In the genomic region with DNA sequence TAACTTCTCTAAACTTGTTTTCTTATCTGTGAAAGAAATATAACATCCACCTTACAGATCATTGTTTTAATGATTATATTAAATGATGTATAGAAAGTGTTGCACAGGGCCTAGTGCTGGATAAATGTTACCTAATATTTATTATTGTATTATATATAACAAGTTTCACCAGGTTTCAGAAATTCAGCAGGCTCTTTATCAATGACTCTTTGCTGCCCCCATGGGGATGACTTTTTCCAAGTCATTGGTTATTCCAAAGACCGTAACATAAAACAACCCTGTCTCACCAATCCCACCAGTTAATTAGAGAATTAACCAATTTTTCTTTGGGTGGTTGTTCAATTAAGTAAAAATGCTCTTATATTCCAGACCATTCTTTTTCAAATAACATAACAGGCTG, we compare ENCODE assay signal across 9 cellular contexts. TPM values are rescaled to one million over a fixed set of nuclear protein-coding genes. Genes with fewer than 3 reads are reported as not detected.
DNase-seq lines count a peak whose midpoint lies in the region; ATAC-seq and TF ChIP-seq lines count a peak whose summit lies in the region.
"Had no signal": no experiment of that assay in that cellular context is flagged by ENCODE, and none has a peak within 500 bp of the region (broad histone marks: within the 10 kb centered on the region; RNA-seq: fewer than 3 reads in every experiment).

No MANE protein-coding gene starts in this region.

- H3K4me1 ChIP-seq in right cardiac atrium (ENCODE audit: control insufficient read depth, insufficient read depth, low read length) (no peaks in the 10 kb centered on the region), tibial artery (peaks cover 0 to 3% (median 0%) of the 10 kb centered on the region in 4 donors)
- H3K4me1 ChIP-seq: HAP-1 had no signal

- no peaks in the 10 kb centered on the region for H3K36me3 ChIP-seq in tibial artery
- H3K36me3 ChIP-seq: HAP-1 had no signal

- no peak overlapping the region for H3K27ac Mint-ChIP-seq in activated CD8-positive, alpha-beta T cell treated with anti-CD3 and anti-CD28 coated beads for 36 hours

- no peak overlapping the region for H3K27ac ChIP-seq in right cardiac atrium (ENCODE audit: low read length)
- no peak overlapping the region for H3K27ac ChIP-seq in tibial artery

- CTCF ChIA-PET in activated CD8-positive, alpha-beta T cell treated with anti-CD3 and anti-CD28 coated beads for 36 hours (lab: Charles Lee) = interaction anchor here (0.8 to 2.5 kb wide), 16 partner anchors 11 to 188 kb away, joined by 3 to 16 read pairs (median 3); a partner anchor contains a TSS

- H3K36me3 Mint-ChIP-seq in activated CD8-positive, alpha-beta T cell treated with anti-CD3 and anti-CD28 coated beads for 36 hours (ENCODE audit: low read depth) = peaks cover 5% of the 10 kb centered on the region

- no peaks in the 10 kb centered on the region for H3K9me3 ChIP-seq in right cardiac atrium (ENCODE audit: control insufficient read depth, low read length)
- H3K9me3 ChIP-seq in tibial artery = no peaks in the 10 kb centered on the region
- H3K9me3 ChIP-seq: HAP-1 had no signal

- ATAC-seq in activated CD8-positive, alpha-beta T cell treated with anti-CD3 and anti-CD28 coated beads for 36 hours = no peak
- peak; percentile 30 to 43 for ATAC-seq in right cardiac atrium
- no peak for ATAC-seq in HG03196 (IDR thresholded peaks at IDR 0.05; ENCODE audit: unreplicated experiment)
- no peak for ATAC-seq in HG02970 (IDR thresholded peaks at IDR 0.05; ENCODE audit: low FRiP score, unreplicated experiment)

- DNase-seq in stimulated activated CD4-positive, alpha-beta T cell treated with anti-CD3 and anti-CD28 coated beads, Interleukin-4, amount 100 ng/mL, for 24 hours = peak; percentile 54
- DNase-seq in stimulated activated CD4-positive, alpha-beta T cell treated with anti-CD3 and anti-CD28 coated beads, Interleukin-1b, Interleukin-23, amount 100 ng/mL, for 48 hours = no peak
- DNase-seq in NCI-H146 treated with DMSO at 0.1 percent for 48 hours (lab: John Stamatoyannopoulos, UW; ENCODE audit: unreplicated experiment) (peak; percentile 4), right cardiac atrium (no peak), tibial artery (peak in 1 of 2 donors; percentile 6)
- DNase-seq in activated CD8-positive, alpha-beta T cell treated with anti-CD3 and anti-CD28 coated beads for 36 hours = peak; percentile 65

- peaks cover 6% of the 10 kb centered on the region for H3K4me1 Mint-ChIP-seq in activated CD8-positive, alpha-beta T cell treated with anti-CD3 and anti-CD28 coated beads for 36 hours (ENCODE audit: low read depth)

- WGBS in right cardiac atrium = 28% methylated on average over 1 of the region's 1 CpG

- intact Hi-C loops in activated CD8-positive, alpha-beta T cell treated with anti-CD3 and anti-CD28 coated beads for 36 hours (cut with micrococcal nuclease) = no loop called here
- intact Hi-C loops in right cardiac atrium (cut with DNase I) = loop anchor here in 3 of 4 donors (10.0 kb wide), 3 partner anchors 65 to 145 kb away; a partner anchor contains a TSS
- intact Hi-C loops in tibial artery (cut with DNase I; ENCODE audit: low total_unique reads) = no loop called here

- no peaks in the 10 kb centered on the region for H3K9me3 Mint-ChIP-seq in activated CD8-positive, alpha-beta T cell treated with anti-CD3 and anti-CD28 coated beads for 36 hours

- H3K4me3 ChIP-seq in right cardiac atrium (ENCODE audit: low read length) (no peak overlapping the region), tibial artery (no peak overlapping the region)
- H3K4me3 ChIP-seq: HAP-1 had no signal

- H3K27me3 Mint-ChIP-seq in activated CD8-positive, alpha-beta T cell treated with anti-CD3 and anti-CD28 coated beads for 36 hours = no peaks in the 10 kb centered on the region

- no peak overlapping the region for H3K4me3 Mint-ChIP-seq in activated CD8-positive, alpha-beta T cell treated with anti-CD3 and anti-CD28 coated beads for 36 hours

- POLR2A ChIA-PET in activated CD8-positive, alpha-beta T cell treated with anti-CD3 and anti-CD28 coated beads for 36 hours (lab: Charles Lee) = interaction anchor here (3.3 kb wide), 1 partner anchor 22 kb away, joined by 11 read pairs; a partner anchor contains a TSS

- no peaks in the 10 kb centered on the region for H3K27me3 ChIP-seq in right cardiac atrium (ENCODE audit: control insufficient read depth, insufficient read depth)
- H3K27me3 ChIP-seq in tibial artery = no peaks in the 10 kb centered on the region

- peak; percentile 74 for TF ChIP-seq CTCF in activated CD8-positive, alpha-beta T cell treated with anti-CD3 and anti-CD28 coated beads for 36 hours (IDR thresholded peaks at IDR 0.05)
- peak; percentile 34 to 36 for TF ChIP-seq CTCF in tibial artery (IDR thresholded peaks at IDR 0.05)

RNA-seq across cellular contexts. Expression of a gene that starts 7.3 kb away (rescaled TPM):
- total RNA-seq in activated CD8-positive, alpha-beta T cell treated with anti-CD3 and anti-CD28 coated beads for 36 hours = 10 to 100 TPM; 30.4 to 37.0 TPM
- total RNA-seq in right cardiac atrium = 10 to 100 TPM; 26.3 to 30.6 (median 28.7) TPM
- 15.5 TPM for polyA plus RNA-seq in right cardiac atrium

RNA-seq across cellular contexts. Expression of a gene that starts 14.0 kb away (rescaled TPM):
- 10 to 100 TPM; 81.2 to 84.1 TPM for total RNA-seq in activated CD8-positive, alpha-beta T cell treated with anti-CD3 and anti-CD28 coated beads for 36 hours
- 10 to 100 TPM; 82.6 to 91.0 (median 89.1) TPM for total RNA-seq in right cardiac atrium
- polyA plus RNA-seq in right cardiac atrium = 99.9 TPM

RNA-seq across cellular contexts. Expression of a gene that starts 19.5 kb away (rescaled TPM):
- total RNA-seq in activated CD8-positive, alpha-beta T cell treated with anti-CD3 and anti-CD28 coated beads for 36 hours = 10 to 100 TPM; 24.4 to 26.7 TPM
- total RNA-seq in right cardiac atrium = 10 to 100 TPM; 14.9 to 25.7 (median 20.9) TPM
- polyA plus RNA-seq in right cardiac atrium = 18.1 TPM

RNA-seq across cellular contexts. Expression of a gene that starts 21.9 kb away (rescaled TPM):
- total RNA-seq in activated CD8-positive, alpha-beta T cell treated with anti-CD3 and anti-CD28 coated beads for 36 hours = 10 to 100 TPM; 38.5 to 40.0 TPM
- 10 to 100 TPM; 28.0 to 33.5 (median 30.4) TPM for total RNA-seq in right cardiac atrium
- 29.7 TPM for polyA plus RNA-seq in right cardiac atrium

RNA-seq across cellular contexts. Expression of a gene that starts 21.9 kb away (rescaled TPM):
- total RNA-seq in activated CD8-positive, alpha-beta T cell treated with anti-CD3 and anti-CD28 coated beads for 36 hours = 100 to 1,000 TPM; 137 to 144 TPM
- 10 to 100 TPM; 44.9 to 58.6 (median 51.5) TPM for total RNA-seq in right cardiac atrium
- polyA plus RNA-seq in right cardiac atrium = 151 TPM

Comparison
In these comparisons a context has a peak if more than half of its experiments do, and no peak if none do; other contexts are left out.
1. DNase-seq: peak in stimulated activated CD4-positive, alpha-beta T cell treated with anti-CD3 and anti-CD28 coated beads, Interleukin-4, amount 100 ng/mL, for 24 hours (single experiment), NCI-H146 treated with DMSO at 0.1 percent for 48 hours (single experiment) and activated CD8-positive, alpha-beta T cell treated with anti-CD3 and anti-CD28 coated beads for 36 hours (single experiment); none in stimulated activated CD4-positive, alpha-beta T cell treated with anti-CD3 and anti-CD28 coated beads, Interleukin-1b, Interleukin-23, amount 100 ng/mL, for 48 hours (single experiment) and right cardiac atrium (0 of 3).
2. ATAC-seq: peak in right cardiac atrium (2 of 2); none in activated CD8-positive, alpha-beta T cell treated with anti-CD3 and anti-CD28 coated beads for 36 hours (single experiment), HG03196 (single experiment) and HG02970 (single experiment).
3. intact Hi-C loops: an anchor here in right cardiac atrium (10.0 kb wide); none called in activated CD8-positive, alpha-beta T cell treated with anti-CD3 and anti-CD28 coated beads for 36 hours and tibial artery.